1 cellular context compared by ENCODE assay signal in genomic region chr4:140162596-140162995, GRCh38.
TF ChIP-seq lines count a peak whose summit lies in the region.

No MANE protein-coding gene starts in this region.

TF ChIP-seq in K562, 482 proteins besides CTCF, POLR2A, EP300 and RAD21:
- TF ChIP-seq RBM15 (IDR thresholded peaks at IDR 0.05; ENCODE audit: insufficient read depth, low read length) (no peak), GATAD2A (IDR thresholded peaks at IDR 0.05) (no peak), RBM34 (IDR thresholded peaks at IDR 0.05; ENCODE audit: borderline replicate concordance, insufficient read depth, low read length) (no peak), ZNF217 (CRISPR knock-in tag; IDR thresholded peaks at IDR 0.05) (no peak), MCM7 (IDR thresholded peaks at IDR 0.05) (no peak), KAT8 (IDR thresholded peaks at IDR 0.05; ENCODE audit: low read depth) (no peak)
